Comparison of ENCODE assay signal across 13 cellular contexts in the genomic region with DNA sequence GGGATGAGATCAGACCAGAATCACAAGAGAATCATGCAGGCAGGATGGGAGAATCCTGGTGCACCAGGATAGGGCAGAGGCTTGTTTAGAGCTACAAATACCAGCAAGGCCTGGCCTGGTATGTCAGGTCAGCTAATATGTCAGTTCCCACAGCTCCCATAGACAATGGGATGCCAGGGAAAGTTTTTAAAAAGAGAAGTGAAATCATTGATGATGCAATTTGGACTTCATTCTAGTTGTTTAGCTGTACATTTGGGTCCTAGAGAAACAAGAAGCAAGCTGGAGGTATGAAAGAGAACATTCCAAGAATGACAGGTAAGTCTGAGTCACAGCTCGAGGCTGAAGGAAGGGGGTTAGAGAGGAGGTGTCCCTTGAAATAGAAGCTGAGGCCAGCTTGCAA. TPM values are rescaled to one million over a fixed set of nuclear protein-coding genes. Genes with fewer than 3 reads are reported as not detected.
DNase-seq lines count a peak whose midpoint lies in the region; ATAC-seq and TF ChIP-seq lines count a peak whose summit lies in the region.
"Had no signal": no experiment of that assay in that cellular context is flagged by ENCODE, and none has a peak within 500 bp of the region (broad histone marks: within the 10 kb centered on the region; RNA-seq: fewer than 3 reads in every experiment).

No MANE protein-coding gene starts in this region.

- H3F3A ChIP-seq in MM.1S (ENCODE audit: insufficient read depth, low read length), result no peaks in the 10 kb centered on the region

- H3K4me2 ChIP-seq in MM.1S (ENCODE audit: low read depth, low read length), result no peak overlapping the region

- CTCF ChIA-PET in activated naive CD4-positive, alpha-beta T cell treated with anti-CD3 and anti-CD28 coated beads, Interleukin-2, amount 10 ng/mL, durations not matched to agents 7 days and 5 days (lab: Charles Lee), result no interaction called here

- H3K36me3 Mint-ChIP-seq in activated naive CD4-positive, alpha-beta T cell treated with anti-CD3 and anti-CD28 coated beads, Interleukin-2, amount 10 ng/mL, durations not matched to agents 7 days and 5 days, result no peaks in the 10 kb centered on the region

- H3K36me3 ChIP-seq in MM.1S (replicated peaks; ENCODE audit: insufficient read depth, low read length), result no peaks in the 10 kb centered on the region
- H3K36me3 ChIP-seq: adrenal gland, uterus had no signal

- peak; percentile 20 for DNase-seq in Ammon's horn (ENCODE audit: low spot score)
- peak; percentile 66 for DNase-seq in NB4 (ENCODE audit: low read depth)
- peak; percentile 73 for DNase-seq in islet precursor cell
- DNase-seq in NCI-H2196 treated with DMSO at 0.1 percent for 48 hours (lab: John Stamatoyannopoulos, UW; ENCODE audit: unreplicated experiment), result no peak
- DNase-seq in activated naive CD4-positive, alpha-beta T cell treated with anti-CD3 and anti-CD28 coated beads, Interleukin-2, amount 10 ng/mL, durations not matched to agents 7 days and 5 days, result no peak
- DNase-seq in MM.1S, result no peak
- no peak for DNase-seq in dorsolateral prefrontal cortex
- DNase-seq: adrenal gland, erythroblast, uterus had no signal

- H3K4me1 Mint-ChIP-seq in activated naive CD4-positive, alpha-beta T cell treated with anti-CD3 and anti-CD28 coated beads, Interleukin-2, amount 10 ng/mL, durations not matched to agents 7 days and 5 days, result peaks cover 6% of the 10 kb centered on the region

- no peaks in the 10 kb centered on the region for H3K27me3 Mint-ChIP-seq in activated naive CD4-positive, alpha-beta T cell treated with anti-CD3 and anti-CD28 coated beads, Interleukin-2, amount 10 ng/mL, durations not matched to agents 7 days and 5 days

- no peaks in the 10 kb centered on the region for H3K9me2 ChIP-seq in MM.1S (replicated peaks; ENCODE audit: insufficient read depth, low read length)

- no peaks in the 10 kb centered on the region for H3K27me3 ChIP-seq in MM.1S (replicated peaks; ENCODE audit: insufficient read depth, low read length)
- H3K27me3 ChIP-seq in dorsolateral prefrontal cortex, result peaks cover 0 to 11% (median 0%) of the 10 kb centered on the region in 45 donors
- H3K27me3 ChIP-seq: adrenal gland, uterus had no signal

- H3K9me3 Mint-ChIP-seq in activated naive CD4-positive, alpha-beta T cell treated with anti-CD3 and anti-CD28 coated beads, Interleukin-2, amount 10 ng/mL, durations not matched to agents 7 days and 5 days, result no peaks in the 10 kb centered on the region

- no peaks in the 10 kb centered on the region for H4K20me1 ChIP-seq in MM.1S (ENCODE audit: insufficient read depth, low read length)

- ATAC-seq in GM21423 (IDR thresholded peaks at IDR 0.05; ENCODE audit: unreplicated experiment), result peak; percentile 58

- no peak overlapping the region for H3K27ac Mint-ChIP-seq in activated naive CD4-positive, alpha-beta T cell treated with anti-CD3 and anti-CD28 coated beads, Interleukin-2, amount 10 ng/mL, durations not matched to agents 7 days and 5 days

- no peaks in the 10 kb centered on the region for H3K79me2 ChIP-seq in MM.1S (ENCODE audit: low read length)

- no peak for TF ChIP-seq CTCF in NB4 (IDR thresholded peaks at IDR 0.05; ENCODE audit: low read depth, low read length)
- TF ChIP-seq CTCF in MM.1S (IDR thresholded peaks at IDR 0.05; ENCODE audit: low read length), result no peak
- no peak for TF ChIP-seq CTCF in dorsolateral prefrontal cortex (IDR thresholded peaks at IDR 0.05 in 54 of 56, conservative IDR thresholded peaks at IDR 0.05 in 2 of 56; ENCODE audit: low read depth in 1 of 56, partially characterized antibody in 56 of 56)

- H3K9me3 ChIP-seq in MM.1S (replicated peaks; ENCODE audit: insufficient read depth, low read length), result no peaks in the 10 kb centered on the region
- H3K9me3 ChIP-seq: adrenal gland, uterus had no signal

- intact Hi-C loops in dorsolateral prefrontal cortex (cut with DNase I), result no loop called here

- no peak overlapping the region for H3K4me3 Mint-ChIP-seq in activated naive CD4-positive, alpha-beta T cell treated with anti-CD3 and anti-CD28 coated beads, Interleukin-2, amount 10 ng/mL, durations not matched to agents 7 days and 5 days

- H3K27ac ChIP-seq in MM.1S (ENCODE audit: low read length) (no peak overlapping the region), dorsolateral prefrontal cortex (peak overlapping the region in 3 of 59 donors; percentile 22 to 34 (median 30))
- H3K27ac ChIP-seq: adrenal gland had no signal

- H3K4me3 ChIP-seq in NB4 (ENCODE audit: low read depth, low read length) (no peak overlapping the region), MM.1S (ENCODE audit: low read length) (no peak overlapping the region), dorsolateral prefrontal cortex (no peak overlapping the region)
- H3K4me3 ChIP-seq: adrenal gland, uterus had no signal

- TF ChIP-seq POLR2A in NB4 (IDR thresholded peaks at IDR 0.05; ENCODE audit: extremely low read depth, insufficient read length), result no peak

- no peak overlapping the region for H2AFZ ChIP-seq in MM.1S (ENCODE audit: low read length)

- no peak overlapping the region for H3K9ac ChIP-seq in MM.1S (ENCODE audit: low read length)

- no peaks in the 10 kb centered on the region for H3K4me1 ChIP-seq in MM.1S (ENCODE audit: low read length)

RNA-seq across cellular contexts. Expression of a gene that starts 45.2 kb away (rescaled TPM):
- 1 to 10 TPM in 63 of 120 experiments, under 1 TPM in 28, not detected in 29; 0.46 to 4.4 (median 1.4) TPM for total RNA-seq in dorsolateral prefrontal cortex
- total RNA-seq: osteoblast; T-helper 2 cell treated with Interferon-gamma antibody and Interleukin-4, amounts not matched to agents 100 ng/mL and 5 ng/mL, for 36 hours had no signal

Comparison
In these comparisons a context has a peak if more than half of its experiments do, and no peak if none do; other contexts are left out.
1. DNase-seq: peak in Ammon's horn (single experiment), NB4 (single experiment) and islet precursor cell (single experiment); none in NCI-H2196 treated with DMSO at 0.1 percent for 48 hours (single experiment), activated naive CD4-positive, alpha-beta T cell treated with anti-CD3 and anti-CD28 coated beads, Interleukin-2, amount 10 ng/mL, durations not matched to agents 7 days and 5 days (single experiment), MM.1S (single experiment) and dorsolateral prefrontal cortex (0 of 10).